8 cellular contexts compared by ENCODE assay signal in genomic region chr5:139647406-139648204, GRCh38. TPM values are rescaled to one million over a fixed set of nuclear protein-coding genes. Genes with fewer than 3 reads are reported as not detected.
A peak's percentile ranks its signal among the peaks of the same experiment; 100 is the strongest.
DNase-seq lines count a peak whose midpoint lies in the region; ATAC-seq and TF ChIP-seq lines count a peak whose summit lies in the region.

No MANE protein-coding gene starts in this region.

- H3K27me3 ChIP-seq in mucosa of rectum (ENCODE audit: control insufficient read depth in 2 of 2, insufficient read depth in 2 of 2, low read length in 2 of 2), result no peaks in the 10 kb centered on the region

- no peaks in the 10 kb centered on the region for H3K27me3 Mint-ChIP-seq in IgD-negative memory B cell

- H3K9ac ChIP-seq in mucosa of rectum (ENCODE audit: low read depth in 1 of 2, low read length in 2 of 2), result peak overlapping the region; percentile 57 to 70

- H3K27ac Mint-ChIP-seq in IgD-negative memory B cell, result peak overlapping the region in 1 of 3 donors; percentile 85

- no peaks in the 10 kb centered on the region for H3K36me3 ChIP-seq in mucosa of rectum (ENCODE audit: control insufficient read depth in 2 of 2, insufficient read depth in 2 of 2, low read length in 2 of 2)

- peak overlapping the region; percentile 25 to 61 for H3K4me3 ChIP-seq in cardiac fibroblast (replicated peaks in 1 of 2; ENCODE audit: low read depth in 2 of 2, low read length in 2 of 2)
- H3K4me3 ChIP-seq in mucosa of rectum (ENCODE audit: low read length in 2 of 2), result peak overlapping the region; percentile 40 to 62

- ATAC-seq in HG03045 (IDR thresholded peaks at IDR 0.05; ENCODE audit: unreplicated experiment), result no peak
- no peak for ATAC-seq in GM19035 (IDR thresholded peaks at IDR 0.05; ENCODE audit: unreplicated experiment)

- H3K9me3 ChIP-seq in mucosa of rectum (ENCODE audit: control insufficient read depth in 2 of 2, low read length in 2 of 2), result no peaks in the 10 kb centered on the region

- peak overlapping the region; percentile 82 to 92 (median 88) for H3K4me3 Mint-ChIP-seq in IgD-negative memory B cell

- peaks cover 41 to 45% of the 10 kb centered on the region in 2 donors for H3K4me1 ChIP-seq in mucosa of rectum (ENCODE audit: control insufficient read depth in 2 of 2, insufficient read depth in 2 of 2, low read length in 2 of 2)

- peak; percentile 13 for DNase-seq in 8988T
- DNase-seq in cardiac fibroblast (ENCODE audit: low read depth in 2 of 2), result no peak
- DNase-seq in SKM-1 treated with dmso at 0.1 percent for 144 hours (lab: John Stamatoyannopoulos, UW; ENCODE audit: unreplicated experiment), result no peak
- DNase-seq in NCI-H187 (lab: John Stamatoyannopoulos, UW), result no peak

- no peaks in the 10 kb centered on the region for H3K9me3 Mint-ChIP-seq in IgD-negative memory B cell

- peaks cover 26 to 45% (median 36%) of the 10 kb centered on the region in 3 donors for H3K4me1 Mint-ChIP-seq in IgD-negative memory B cell

- peak overlapping the region in 1 of 2 donors; percentile 81 for H3K27ac ChIP-seq in mucosa of rectum (ENCODE audit: low read depth in 2 of 2, low read length in 2 of 2)

- H3K36me3 Mint-ChIP-seq in IgD-negative memory B cell, result no peaks in the 10 kb centered on the region

- TF ChIP-seq CTCF in cardiac fibroblast (IDR thresholded peaks at IDR 0.05; ENCODE audit: low read depth, low read length), result no peak

RNA-seq across cellular contexts. Expression of gene CXXC5, which starts 0.5 kb away (rescaled TPM):
- 447 TPM for polyA plus RNA-seq in IgD-negative memory B cell
